ENCODE assay signal across 30 cellular contexts in the genomic region with DNA sequence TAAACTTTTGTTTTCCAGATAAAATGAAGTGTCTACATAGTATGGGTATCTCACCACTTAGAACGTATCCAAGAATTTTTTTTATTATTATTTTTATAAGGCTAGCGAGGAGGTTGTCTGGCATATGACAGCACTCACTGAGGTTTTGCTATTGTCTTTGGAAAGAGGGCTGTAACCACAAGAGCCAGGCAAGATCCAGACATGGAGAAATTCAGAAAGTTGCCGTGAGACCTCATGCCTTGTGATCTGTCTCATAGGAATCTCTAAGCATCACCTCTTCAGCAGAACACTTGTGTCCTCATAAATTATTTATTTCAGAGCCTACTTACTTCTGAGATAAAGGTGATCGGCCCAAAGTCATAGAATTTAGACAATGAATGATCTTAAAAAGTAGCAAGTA.
A peak's percentile ranks its signal among the peaks of the same experiment; 100 is the strongest.
DNase-seq lines count a peak whose midpoint lies in the region; ATAC-seq, FAIRE-seq and TF ChIP-seq lines count a peak whose summit lies in the region.
"Had no signal": no experiment of that assay in that cellular context is flagged by ENCODE, and none has a peak within 500 bp of the region (broad histone marks: within the 10 kb centered on the region; RNA-seq: fewer than 3 reads in every experiment).

No MANE protein-coding gene starts in this region.

- H3K9me3 ChIP-seq in astrocyte (ENCODE audit: insufficient read depth, low read depth, low read length) (no peaks in the 10 kb centered on the region), right lobe of liver (no peaks in the 10 kb centered on the region)
- H3K9me3 ChIP-seq: uterus had no signal

- peaks cover 11% of the 10 kb centered on the region for H3K4me1 ChIP-seq in astrocyte (ENCODE audit: insufficient read depth, low read length)
- no peaks in the 10 kb centered on the region for H3K4me1 ChIP-seq in right lobe of liver
- H3K4me1 ChIP-seq: parathyroid adenoma, uterus had no signal

- WGBS in right lobe of liver (ENCODE audit: insufficient coverage, low coverage, low lambda C conversion rate, missing lambda C conversion rate): 52% methylated on average over 3 of the region's 4 CpGs

- TF ChIP-seq POLR2A in right lobe of liver (IDR thresholded peaks at IDR 0.05): no peak

- H3K4me2 ChIP-seq in astrocyte (ENCODE audit: low read length): peak overlapping the region; percentile 39
- H3K4me2 ChIP-seq: KMS-11 had no signal

- no peak for FAIRE-seq in astrocyte (lab: Jason Lieb, UNC)
- FAIRE-seq: colon, D721Med had no signal

- no peaks in the 10 kb centered on the region for H3K36me3 ChIP-seq in astrocyte (ENCODE audit: insufficient read depth, low read length)
- H3K36me3 ChIP-seq in right lobe of liver: no peaks in the 10 kb centered on the region
- H3K36me3 ChIP-seq: uterus had no signal

- DNase-seq in EH (ENCODE audit: low read depth) (peak; percentile 84), astrocyte (ENCODE audit: low read depth) (peak; percentile 99), glomerular visceral epithelial cell (ENCODE audit: extremely low spot score) (peak; percentile 46), stromal cell of bone marrow (ENCODE audit: low read depth) (peak; percentile 85), 8988T (no peak), CD1c-positive myeloid dendritic cell (ENCODE audit: extremely low spot score) (no peak), right lobe of liver (no peak)
- DNase-seq: activated CD4-positive, alpha-beta T cell treated with anti-CD3 and anti-CD28 coated beads for 36 hours; activated CD8-positive, alpha-beta memory T cell treated with anti-CD3 and anti-CD28 coated beads, Interleukin-2, amount 50 U/mL, for 48 hours; activated CD8-positive, alpha-beta T cell treated with anti-CD3 and anti-CD28 coated beads for 36 hours; activated naive CD4-positive, alpha-beta T cell treated with Interleukin-2 at 50 U/mL for 16 hours; CD4-positive, alpha-beta T cell; glutamatergic neuron; HCEC 1CT; left colon; MV-4-11; NCI-H1436; NCI-H2081; NCI-H2227 treated with DMSO at 0.1 percent for 48 hours; NCI-H526 treated with DMSO at 0.1 percent for 48 hours; retina; Right ventricle myocardium superior; stimulated activated CD8-positive, alpha-beta memory T cell treated with anti-CD3 and anti-CD28 coated beads, Interleukin-4, amount 100 ng/mL, for 48 hours; stimulated activated naive CD8-positive, alpha-beta T cell treated with anti-CD3 and anti-CD28 coated beads, Interleukin-15, amount 100 ng/mL, for 72 hours; uterus had no signal

- H3K4me3 Mint-ChIP-seq in astrocyte (ENCODE audit: unreplicated experiment): no peak overlapping the region
- H3K4me3 Mint-ChIP-seq: activated CD4-positive, alpha-beta T cell treated with anti-CD3 and anti-CD28 coated beads for 36 hours; activated CD8-positive, alpha-beta T cell treated with anti-CD3 and anti-CD28 coated beads for 36 hours; activated T-helper 1 cell treated with anti-CD3 and anti-CD28 coated beads, Interleukin-12 subunit alpha, Interleukin-12 subunit beta, Interleukin-2, Interleukin-4 antibody, amounts not matched to agents 30 ng/mL and 10 ng/mL and 1 ng/mL, durations not matched to agents 14 hours and 24 hours and 36 hours; CD4-positive, alpha-beta T cell; stimulated activated naive CD8-positive, alpha-beta T cell treated with anti-CD3 and anti-CD28 coated beads, Interleukin-15, amount 100 ng/mL, for 72 hours had no signal

- H4K20me1 ChIP-seq in astrocyte (ENCODE audit: insufficient read depth, low read length): no peaks in the 10 kb centered on the region

- H3K27ac ChIP-seq in astrocyte (ENCODE audit: low read depth, low read length): peak overlapping the region; percentile 85
- H3K27ac ChIP-seq in right lobe of liver: no peak overlapping the region
- H3K27ac ChIP-seq: KMS-11, parathyroid adenoma, uterus had no signal

- H3K9ac ChIP-seq in astrocyte (ENCODE audit: low read length): peak overlapping the region; percentile 69
- H3K9ac ChIP-seq: KMS-11, parathyroid adenoma had no signal

- H3K4me1 Mint-ChIP-seq in astrocyte (ENCODE audit: low read depth, unreplicated experiment): peaks cover 12% of the 10 kb centered on the region
- H3K4me1 Mint-ChIP-seq: activated CD4-positive, alpha-beta T cell treated with anti-CD3 and anti-CD28 coated beads for 36 hours; stimulated activated naive CD8-positive, alpha-beta T cell treated with anti-CD3 and anti-CD28 coated beads, Interleukin-15, amount 100 ng/mL, for 72 hours had no signal

- ATAC-seq in right lobe of liver: no peak
- ATAC-seq: activated CD4-positive, alpha-beta T cell treated with anti-CD3 and anti-CD28 coated beads for 36 hours; activated CD8-positive, alpha-beta T cell treated with anti-CD3 and anti-CD28 coated beads for 36 hours; left colon; stimulated activated naive CD8-positive, alpha-beta T cell treated with anti-CD3 and anti-CD28 coated beads, Interleukin-15, amount 100 ng/mL, for 72 hours had no signal

- no peaks in the 10 kb centered on the region for H3K27me3 ChIP-seq in astrocyte (ENCODE audit: insufficient read depth, low read length)
- H3K27me3 ChIP-seq in right lobe of liver: no peaks in the 10 kb centered on the region
- H3K27me3 ChIP-seq: uterus had no signal

- H3K27ac Mint-ChIP-seq in astrocyte (ENCODE audit: unreplicated experiment): peak overlapping the region; percentile 27
- H3K27ac Mint-ChIP-seq: activated CD4-positive, alpha-beta T cell treated with anti-CD3 and anti-CD28 coated beads for 36 hours; activated CD8-positive, alpha-beta T cell treated with anti-CD3 and anti-CD28 coated beads for 36 hours; activated T-helper 1 cell treated with anti-CD3 and anti-CD28 coated beads, Interleukin-12 subunit alpha, Interleukin-12 subunit beta, Interleukin-2, Interleukin-4 antibody, amounts not matched to agents 30 ng/mL and 10 ng/mL and 1 ng/mL, durations not matched to agents 14 hours and 24 hours and 36 hours; CD4-positive, alpha-beta T cell; stimulated activated naive CD8-positive, alpha-beta T cell treated with anti-CD3 and anti-CD28 coated beads, Interleukin-15, amount 100 ng/mL, for 72 hours had no signal

- TF ChIP-seq CTCF in astrocyte (IDR thresholded peaks at IDR 0.05; ENCODE audit: insufficient read depth, low read depth, low read length) (no peak), right lobe of liver (IDR thresholded peaks at IDR 0.05) (no peak)

- H2AFZ ChIP-seq in astrocyte (ENCODE audit: low read depth, low read length): no peak overlapping the region
- H2AFZ ChIP-seq: parathyroid adenoma had no signal

- no peaks in the 10 kb centered on the region for H3K36me3 Mint-ChIP-seq in astrocyte (ENCODE audit: low read depth, unreplicated experiment)

- no peaks in the 10 kb centered on the region for H3K27me3 Mint-ChIP-seq in astrocyte (ENCODE audit: low read depth, unreplicated experiment)
- H3K27me3 Mint-ChIP-seq: activated CD4-positive, alpha-beta T cell treated with anti-CD3 and anti-CD28 coated beads for 36 hours; activated CD8-positive, alpha-beta T cell treated with anti-CD3 and anti-CD28 coated beads for 36 hours; CD4-positive, alpha-beta T cell; stimulated activated naive CD8-positive, alpha-beta T cell treated with anti-CD3 and anti-CD28 coated beads, Interleukin-15, amount 100 ng/mL, for 72 hours had no signal

- intact Hi-C loops in right lobe of liver (cut with DNase I): no loop called here

- H3K4me3 ChIP-seq in astrocyte (ENCODE audit: insufficient read depth, low read depth, low read length): no peak overlapping the region
- H3K4me3 ChIP-seq in right lobe of liver: no peak overlapping the region
- H3K4me3 ChIP-seq: uterus had no signal

- no peaks in the 10 kb centered on the region for H3K79me2 ChIP-seq in astrocyte (ENCODE audit: insufficient read depth, low read length)
- H3K79me2 ChIP-seq: parathyroid adenoma had no signal

- H3K9me3 Mint-ChIP-seq in astrocyte (ENCODE audit: unreplicated experiment): no peaks in the 10 kb centered on the region

Comparison
In these comparisons a context has a peak if more than half of its experiments do, and no peak if none do; other contexts are left out.
1. DNase-seq: peak in EH (single experiment), astrocyte (single experiment), glomerular visceral epithelial cell (single experiment) and stromal cell of bone marrow (single experiment); none in 8988T (single experiment), CD1c-positive myeloid dendritic cell (single experiment) and right lobe of liver (0 of 3).